16 cellular contexts compared by ENCODE assay signal in genomic region chr20:56762829-56763228, GRCh38.
DNase-seq lines count a peak whose midpoint lies in the region; ATAC-seq, FAIRE-seq and TF ChIP-seq lines count a peak whose summit lies in the region.
"Had no signal": no experiment of that assay in that cellular context is flagged by ENCODE, and none has a peak within 500 bp of the region (broad histone marks: within the 10 kb centered on the region; RNA-seq: fewer than 3 reads in every experiment).

No MANE protein-coding gene starts in this region.

- FAIRE-seq in bronchial epithelial cell (lab: Jason Lieb, UNC) (no peak), keratinocyte (lab: Jason Lieb, UNC) (peak; percentile 60)
- FAIRE-seq: GM12878, GM18507 had no signal

- CTCF ChIA-PET in activated CD4-positive, alpha-beta T cell treated with anti-CD3 and anti-CD28 coated beads, Interleukin-2, amount 10 ng/mL, durations not matched to agents 7 days and 5 days (lab: Charles Lee): no interaction called here

- H3K4me1 ChIP-seq in keratinocyte (ENCODE audit: control insufficient read depth, extremely low read depth, insufficient read depth, low read length) (peaks cover 35% of the 10 kb centered on the region), GM23338 (ENCODE audit: insufficient read depth) (no peaks in the 10 kb centered on the region)
- H3K4me1 ChIP-seq: Caco-2 had no signal

- H3K36me3 ChIP-seq in bronchial epithelial cell (ENCODE audit: control insufficient read depth, insufficient read depth, low read length): no peaks in the 10 kb centered on the region
- no peaks in the 10 kb centered on the region for H3K36me3 ChIP-seq in keratinocyte (ENCODE audit: control insufficient read depth in 2 of 2, extremely low read depth in 1 of 2, insufficient read depth in 2 of 2, low read length in 2 of 2)
- no peaks in the 10 kb centered on the region for H3K36me3 ChIP-seq in GM23338 (ENCODE audit: insufficient read depth)

- H3K9ac ChIP-seq in keratinocyte (ENCODE audit: control insufficient read depth, extremely low read depth, insufficient read depth, low read length): peak overlapping the region; percentile 35

- H3K36me3 Mint-ChIP-seq in activated CD4-positive, alpha-beta T cell treated with anti-CD3 and anti-CD28 coated beads, Interleukin-2, amount 10 ng/mL, durations not matched to agents 7 days and 5 days (ENCODE audit: low read depth): no peaks in the 10 kb centered on the region
- no peaks in the 10 kb centered on the region; the same call in 2 of the 3 replicates for H3K36me3 Mint-ChIP-seq in GM23338 (ENCODE audit: low read depth)
- H3K36me3 Mint-ChIP-seq: CD14-positive monocyte; CD8-positive, alpha-beta memory T cell; IgD-negative memory B cell had no signal

- dilution Hi-C loops in keratinocyte (cut with MboI; ENCODE audit: extremely low pct_ligation_motif_present, low sequenced_read_pairs): no loop called here

- H2AFZ ChIP-seq in keratinocyte (ENCODE audit: control insufficient read depth, low read length) (no peak overlapping the region), GM23338 (no peak overlapping the region)

- H4K20me1 ChIP-seq in keratinocyte (ENCODE audit: control insufficient read depth, extremely low read depth, insufficient read depth, low read length) (no peaks in the 10 kb centered on the region), GM23338 (replicated peaks; ENCODE audit: insufficient read depth) (no peaks in the 10 kb centered on the region)

- H3K9me3 ChIP-seq in keratinocyte (ENCODE audit: control insufficient read depth, low read depth, low read length): no peaks in the 10 kb centered on the region

- H3K4me2 ChIP-seq in keratinocyte (ENCODE audit: control insufficient read depth, extremely low read depth, insufficient read depth, low read depth, low read length): peak overlapping the region; percentile 1
- H3K4me2 ChIP-seq in GM23338: no peak overlapping the region

- peak overlapping the region; percentile 72 for H3K27ac ChIP-seq in keratinocyte (ENCODE audit: control insufficient read depth, insufficient read depth, low read length)
- H3K27ac ChIP-seq in GM23338 (ENCODE audit: low read depth): no peak overlapping the region
- H3K27ac ChIP-seq: 22Rv1 had no signal

- no peak overlapping the region for H3K4me3 ChIP-seq in bronchial epithelial cell (ENCODE audit: low read depth, low read length)
- no peak overlapping the region for H3K4me3 ChIP-seq in keratinocyte (ENCODE audit: control insufficient read depth in 2 of 3, extremely low read depth in 1 of 3, insufficient read depth in 2 of 3, low read depth in 1 of 3, low read length in 3 of 3)
- H3K4me3 ChIP-seq in GM23338: no peak overlapping the region
- H3K4me3 ChIP-seq: GM12878 had no signal

- H3K9me2 ChIP-seq in GM23338 (ENCODE audit: insufficient read depth): 0 out of 2 replicates have a peak, but pooled peaks cover 6% of the 10 kb centered on the region

- no peak for DNase-seq in activated CD4-positive, alpha-beta T cell treated with anti-CD3 and anti-CD28 coated beads, Interleukin-2, amount 10 ng/mL, durations not matched to agents 7 days and 5 days
- DNase-seq in activated CD4-positive, alpha-beta T cell treated with anti-CD3 and anti-CD28 coated beads for 4 hours: no peak
- DNase-seq in bronchial epithelial cell (ENCODE audit: low read depth): peak; percentile 87
- DNase-seq in keratinocyte (ENCODE audit: low read depth, low spot score): peak; percentile 68
- DNase-seq in GM23338 (ENCODE audit: low spot score): no peak
- no peak for DNase-seq in GM03348 (ENCODE audit: low spot score)
- DNase-seq: Caco-2; CD8-positive, alpha-beta memory T cell; DMS53; H7 had no signal

- H3K9me3 Mint-ChIP-seq in activated CD4-positive, alpha-beta T cell treated with anti-CD3 and anti-CD28 coated beads, Interleukin-2, amount 10 ng/mL, durations not matched to agents 7 days and 5 days: peaks cover 2% of the 10 kb centered on the region
- no peaks in the 10 kb centered on the region for H3K9me3 Mint-ChIP-seq in GM23338

- H3K27ac Mint-ChIP-seq in activated CD4-positive, alpha-beta T cell treated with anti-CD3 and anti-CD28 coated beads, Interleukin-2, amount 10 ng/mL, durations not matched to agents 7 days and 5 days: peak overlapping the region; percentile 38
- no peak overlapping the region for H3K27ac Mint-ChIP-seq in GM23338
- H3K27ac Mint-ChIP-seq: CD14-positive monocyte; CD8-positive, alpha-beta memory T cell had no signal

- no peaks in the 10 kb centered on the region for H3K4me1 Mint-ChIP-seq in activated CD4-positive, alpha-beta T cell treated with anti-CD3 and anti-CD28 coated beads, Interleukin-2, amount 10 ng/mL, durations not matched to agents 7 days and 5 days
- peaks cover 2% of the 10 kb centered on the region; the same call in 1 of the 3 replicates for H3K4me1 Mint-ChIP-seq in GM23338
- H3K4me1 Mint-ChIP-seq: CD14-positive monocyte; CD8-positive, alpha-beta memory T cell; IgD-negative memory B cell had no signal

- no peaks in the 10 kb centered on the region for H3K9me1 ChIP-seq in keratinocyte (ENCODE audit: control insufficient read depth, extremely low read depth, insufficient read depth, low read length)

- H3F3A ChIP-seq in GM23338 (replicated peaks; ENCODE audit: low read depth): no peaks in the 10 kb centered on the region

- H3K4me3 Mint-ChIP-seq in activated CD4-positive, alpha-beta T cell treated with anti-CD3 and anti-CD28 coated beads, Interleukin-2, amount 10 ng/mL, durations not matched to agents 7 days and 5 days: no peak overlapping the region
- H3K4me3 Mint-ChIP-seq in GM23338: no peak overlapping the region
- H3K4me3 Mint-ChIP-seq: CD14-positive monocyte; CD8-positive, alpha-beta memory T cell had no signal

- no peaks in the 10 kb centered on the region for H3K27me3 ChIP-seq in bronchial epithelial cell (ENCODE audit: control insufficient read depth, insufficient read depth, low read length)
- H3K27me3 ChIP-seq in keratinocyte (ENCODE audit: control insufficient read depth, extremely low read depth, insufficient read depth, low read length): no peaks in the 10 kb centered on the region
- H3K27me3 ChIP-seq in GM23338 (ENCODE audit: insufficient read depth): no peaks in the 10 kb centered on the region

- POLR2A ChIA-PET in activated CD4-positive, alpha-beta T cell treated with anti-CD3 and anti-CD28 coated beads, Interleukin-2, amount 10 ng/mL, durations not matched to agents 7 days and 5 days (lab: Charles Lee): no interaction called here

- no peak for TF ChIP-seq CTCF in bronchial epithelial cell (IDR thresholded peaks at IDR 0.05; ENCODE audit: insufficient read depth, low read length, severe bottlenecking)
- no peak for TF ChIP-seq CTCF in keratinocyte (optimal IDR thresholded peaks at IDR 0.05 in 1 of 3, IDR thresholded peaks at IDR 0.05 in 1 of 3, conservative IDR thresholded peaks at IDR 0.05 in 1 of 3; ENCODE audit: extremely low read depth in 1 of 3, insufficient read depth in 2 of 3, low read length in 3 of 3)
- TF ChIP-seq CTCF in GM23338 (conservative IDR thresholded peaks at IDR 0.05; ENCODE audit: low read depth in 2 of 2): no peak

- H3K79me2 ChIP-seq in keratinocyte (ENCODE audit: control insufficient read depth, insufficient read depth, low read length): no peaks in the 10 kb centered on the region
- no peaks in the 10 kb centered on the region for H3K79me2 ChIP-seq in GM23338 (replicated peaks; ENCODE audit: insufficient read depth)

- peaks cover 2% of the 10 kb centered on the region for H3K27me3 Mint-ChIP-seq in activated CD4-positive, alpha-beta T cell treated with anti-CD3 and anti-CD28 coated beads, Interleukin-2, amount 10 ng/mL, durations not matched to agents 7 days and 5 days
- peaks cover 11% of the 10 kb centered on the region for H3K27me3 Mint-ChIP-seq in GM23338 (ENCODE audit: insufficient read depth, low read depth, poor library complexity)
- H3K27me3 Mint-ChIP-seq: CD8-positive, alpha-beta memory T cell; IgD-negative memory B cell had no signal

- ATAC-seq in esophagus mucosa: no peak
- ATAC-seq in GM23338: no peak
- ATAC-seq: GM12878 had no signal

TF ChIP-seq in GM23338, 12 proteins besides CTCF, POLR2A, EP300 and RAD21 (continues in another document):
- TF ChIP-seq JUNB (IDR thresholded peaks at IDR 0.05; ENCODE audit: unreplicated experiment) (no peak), ETS1 (IDR thresholded peaks at IDR 0.05) (no peak), EZH2 (IDR thresholded peaks at IDR 0.05; ENCODE audit: low read depth, unreplicated experiment) (no peak), ZNF114 (CRISPR knock-in tag; IDR thresholded peaks at IDR 0.05) (no peak), POLR2AphosphoS5 (IDR thresholded peaks at IDR 0.05; ENCODE audit: low read depth) (no peak), REST (IDR thresholded peaks at IDR 0.05; ENCODE audit: unreplicated experiment) (no peak)

Comparison
In these comparisons a context has a peak if more than half of its experiments do, and no peak if none do; other contexts are left out.
1. DNase-seq: peak in bronchial epithelial cell (single experiment) and keratinocyte (single experiment); none in activated CD4-positive, alpha-beta T cell treated with anti-CD3 and anti-CD28 coated beads, Interleukin-2, amount 10 ng/mL, durations not matched to agents 7 days and 5 days (single experiment), activated CD4-positive, alpha-beta T cell treated with anti-CD3 and anti-CD28 coated beads for 4 hours (0 of 2), GM23338 (single experiment) and GM03348 (single experiment).